ENCODE assay signal across 1 cellular context in the genomic region with DNA sequence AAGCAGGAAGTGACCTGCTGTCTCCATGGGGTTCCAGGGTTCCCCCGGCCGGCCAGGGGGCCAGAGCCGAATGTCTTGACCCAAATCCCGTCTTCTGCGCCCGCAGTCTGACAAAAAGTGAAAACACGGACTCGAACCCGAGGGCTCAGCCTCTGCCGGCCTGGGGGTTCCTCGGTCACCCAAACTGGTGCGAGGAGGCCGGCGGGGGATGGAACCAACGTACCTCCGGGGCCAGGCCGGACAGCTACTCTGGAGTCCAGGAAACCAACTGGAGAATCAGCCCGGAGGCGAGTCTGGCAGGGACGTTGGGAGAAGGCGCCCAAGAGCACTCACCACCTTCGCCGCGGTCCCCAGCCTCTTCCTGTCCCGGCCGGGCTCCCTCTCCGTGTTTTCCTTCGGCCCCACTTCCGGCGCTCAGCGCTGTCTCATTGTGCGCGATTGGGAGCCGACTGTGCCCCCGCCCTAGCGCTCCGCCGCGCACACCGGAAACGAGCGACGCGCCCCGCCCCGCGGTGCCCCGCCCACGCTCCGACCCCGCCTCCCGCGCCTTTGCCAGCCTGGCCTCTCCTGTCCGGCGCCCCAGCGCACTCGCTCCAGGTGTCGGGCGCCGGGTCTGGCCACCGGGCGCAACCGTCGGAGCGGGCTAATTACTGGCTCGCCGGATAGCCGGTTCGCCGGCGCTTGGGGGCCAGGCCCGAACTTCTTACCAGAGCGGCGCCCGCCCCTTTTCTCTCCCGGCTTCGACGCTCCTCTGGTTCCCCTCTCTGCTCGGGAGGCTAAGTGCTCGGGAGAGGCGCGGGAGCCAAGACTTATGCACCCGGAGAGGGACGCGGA.
TF ChIP-seq lines count a peak whose summit lies in the region.

A gene with protein sequence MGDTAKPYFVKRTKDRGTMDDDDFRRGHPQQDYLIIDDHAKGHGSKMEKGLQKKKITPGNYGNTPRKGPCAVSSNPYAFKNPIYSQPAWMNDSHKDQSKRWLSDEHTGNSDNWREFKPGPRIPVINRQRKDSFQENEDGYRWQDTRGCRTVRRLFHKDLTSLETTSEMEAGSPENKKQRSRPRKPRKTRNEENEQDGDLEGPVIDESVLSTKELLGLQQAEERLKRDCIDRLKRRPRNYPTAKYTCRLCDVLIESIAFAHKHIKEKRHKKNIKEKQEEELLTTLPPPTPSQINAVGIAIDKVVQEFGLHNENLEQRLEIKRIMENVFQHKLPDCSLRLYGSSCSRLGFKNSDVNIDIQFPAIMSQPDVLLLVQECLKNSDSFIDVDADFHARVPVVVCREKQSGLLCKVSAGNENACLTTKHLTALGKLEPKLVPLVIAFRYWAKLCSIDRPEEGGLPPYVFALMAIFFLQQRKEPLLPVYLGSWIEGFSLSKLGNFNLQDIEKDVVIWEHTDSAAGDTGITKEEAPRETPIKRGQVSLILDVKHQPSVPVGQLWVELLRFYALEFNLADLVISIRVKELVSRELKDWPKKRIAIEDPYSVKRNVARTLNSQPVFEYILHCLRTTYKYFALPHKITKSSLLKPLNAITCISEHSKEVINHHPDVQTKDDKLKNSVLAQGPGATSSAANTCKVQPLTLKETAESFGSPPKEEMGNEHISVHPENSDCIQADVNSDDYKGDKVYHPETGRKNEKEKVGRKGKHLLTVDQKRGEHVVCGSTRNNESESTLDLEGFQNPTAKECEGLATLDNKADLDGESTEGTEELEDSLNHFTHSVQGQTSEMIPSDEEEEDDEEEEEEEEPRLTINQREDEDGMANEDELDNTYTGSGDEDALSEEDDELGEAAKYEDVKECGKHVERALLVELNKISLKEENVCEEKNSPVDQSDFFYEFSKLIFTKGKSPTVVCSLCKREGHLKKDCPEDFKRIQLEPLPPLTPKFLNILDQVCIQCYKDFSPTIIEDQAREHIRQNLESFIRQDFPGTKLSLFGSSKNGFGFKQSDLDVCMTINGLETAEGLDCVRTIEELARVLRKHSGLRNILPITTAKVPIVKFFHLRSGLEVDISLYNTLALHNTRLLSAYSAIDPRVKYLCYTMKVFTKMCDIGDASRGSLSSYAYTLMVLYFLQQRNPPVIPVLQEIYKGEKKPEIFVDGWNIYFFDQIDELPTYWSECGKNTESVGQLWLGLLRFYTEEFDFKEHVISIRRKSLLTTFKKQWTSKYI (N-terminal part only) (minus strand): TSS at position 363 of the 834 bp plus-strand sequence. CDS start 1,211 bp downstream, outside the sequence.

TF ChIP-seq in GM12878, 131 proteins besides CTCF, POLR2A, EP300 and RAD21 (continued from another document and continues in another):
- peak; percentile 80 for TF ChIP-seq POLR2AphosphoS5 (IDR thresholded peaks at IDR 0.05; ENCODE audit: low read length)
- peak; percentile 76 for TF ChIP-seq LARP7 (IDR thresholded peaks at IDR 0.05)
- TF ChIP-seq HCFC1 (IDR thresholded peaks at IDR 0.05; ENCODE audit: low read length): peak; percentile 62
- TF ChIP-seq, protein P1, sequence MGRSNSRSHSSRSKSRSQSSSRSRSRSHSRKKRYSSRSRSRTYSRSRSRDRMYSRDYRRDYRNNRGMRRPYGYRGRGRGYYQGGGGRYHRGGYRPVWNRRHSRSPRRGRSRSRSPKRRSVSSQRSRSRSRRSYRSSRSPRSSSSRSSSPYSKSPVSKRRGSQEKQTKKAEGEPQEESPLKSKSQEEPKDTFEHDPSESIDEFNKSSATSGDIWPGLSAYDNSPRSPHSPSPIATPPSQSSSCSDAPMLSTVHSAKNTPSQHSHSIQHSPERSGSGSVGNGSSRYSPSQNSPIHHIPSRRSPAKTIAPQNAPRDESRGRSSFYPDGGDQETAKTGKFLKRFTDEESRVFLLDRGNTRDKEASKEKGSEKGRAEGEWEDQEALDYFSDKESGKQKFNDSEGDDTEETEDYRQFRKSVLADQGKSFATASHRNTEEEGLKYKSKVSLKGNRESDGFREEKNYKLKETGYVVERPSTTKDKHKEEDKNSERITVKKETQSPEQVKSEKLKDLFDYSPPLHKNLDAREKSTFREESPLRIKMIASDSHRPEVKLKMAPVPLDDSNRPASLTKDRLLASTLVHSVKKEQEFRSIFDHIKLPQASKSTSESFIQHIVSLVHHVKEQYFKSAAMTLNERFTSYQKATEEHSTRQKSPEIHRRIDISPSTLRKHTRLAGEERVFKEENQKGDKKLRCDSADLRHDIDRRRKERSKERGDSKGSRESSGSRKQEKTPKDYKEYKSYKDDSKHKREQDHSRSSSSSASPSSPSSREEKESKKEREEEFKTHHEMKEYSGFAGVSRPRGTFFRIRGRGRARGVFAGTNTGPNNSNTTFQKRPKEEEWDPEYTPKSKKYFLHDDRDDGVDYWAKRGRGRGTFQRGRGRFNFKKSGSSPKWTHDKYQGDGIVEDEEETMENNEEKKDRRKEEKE (IDR thresholded peaks at IDR 0.05): no peak
- TF ChIP-seq ZZZ3 (IDR thresholded peaks at IDR 0.05; ENCODE audit: control insufficient read depth, insufficient read length, low read depth): no peak
- TF ChIP-seq, protein P2, sequence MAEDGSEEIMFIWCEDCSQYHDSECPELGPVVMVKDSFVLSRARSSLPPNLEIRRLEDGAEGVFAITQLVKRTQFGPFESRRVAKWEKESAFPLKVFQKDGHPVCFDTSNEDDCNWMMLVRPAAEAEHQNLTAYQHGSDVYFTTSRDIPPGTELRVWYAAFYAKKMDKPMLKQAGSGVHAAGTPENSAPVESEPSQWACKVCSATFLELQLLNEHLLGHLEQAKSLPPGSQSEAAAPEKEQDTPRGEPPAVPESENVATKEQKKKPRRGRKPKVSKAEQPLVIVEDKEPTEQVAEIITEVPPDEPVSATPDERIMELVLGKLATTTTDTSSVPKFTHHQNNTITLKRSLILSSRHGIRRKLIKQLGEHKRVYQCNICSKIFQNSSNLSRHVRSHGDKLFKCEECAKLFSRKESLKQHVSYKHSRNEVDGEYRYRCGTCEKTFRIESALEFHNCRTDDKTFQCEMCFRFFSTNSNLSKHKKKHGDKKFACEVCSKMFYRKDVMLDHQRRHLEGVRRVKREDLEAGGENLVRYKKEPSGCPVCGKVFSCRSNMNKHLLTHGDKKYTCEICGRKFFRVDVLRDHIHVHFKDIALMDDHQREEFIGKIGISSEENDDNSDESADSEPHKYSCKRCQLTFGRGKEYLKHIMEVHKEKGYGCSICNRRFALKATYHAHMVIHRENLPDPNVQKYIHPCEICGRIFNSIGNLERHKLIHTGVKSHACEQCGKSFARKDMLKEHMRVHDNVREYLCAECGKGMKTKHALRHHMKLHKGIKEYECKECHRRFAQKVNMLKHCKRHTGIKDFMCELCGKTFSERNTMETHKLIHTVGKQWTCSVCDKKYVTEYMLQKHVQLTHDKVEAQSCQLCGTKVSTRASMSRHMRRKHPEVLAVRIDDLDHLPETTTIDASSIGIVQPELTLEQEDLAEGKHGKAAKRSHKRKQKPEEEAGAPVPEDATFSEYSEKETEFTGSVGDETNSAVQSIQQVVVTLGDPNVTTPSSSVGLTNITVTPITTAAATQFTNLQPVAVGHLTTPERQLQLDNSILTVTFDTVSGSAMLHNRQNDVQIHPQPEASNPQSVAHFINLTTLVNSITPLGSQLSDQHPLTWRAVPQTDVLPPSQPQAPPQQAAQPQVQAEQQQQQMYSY (CRISPR knock-in tag; IDR thresholded peaks at IDR 0.05): no peak
- TF ChIP-seq, protein P3, sequence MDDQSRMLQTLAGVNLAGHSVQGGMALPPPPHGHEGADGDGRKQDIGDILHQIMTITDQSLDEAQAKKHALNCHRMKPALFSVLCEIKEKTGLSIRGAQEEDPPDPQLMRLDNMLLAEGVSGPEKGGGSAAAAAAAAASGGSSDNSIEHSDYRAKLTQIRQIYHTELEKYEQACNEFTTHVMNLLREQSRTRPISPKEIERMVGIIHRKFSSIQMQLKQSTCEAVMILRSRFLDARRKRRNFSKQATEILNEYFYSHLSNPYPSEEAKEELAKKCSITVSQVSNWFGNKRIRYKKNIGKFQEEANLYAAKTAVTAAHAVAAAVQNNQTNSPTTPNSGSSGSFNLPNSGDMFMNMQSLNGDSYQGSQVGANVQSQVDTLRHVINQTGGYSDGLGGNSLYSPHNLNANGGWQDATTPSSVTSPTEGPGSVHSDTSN (IDR thresholded peaks at IDR 0.05; ENCODE audit: insufficient replicate concordance, low read depth, low read length): no peak
- TF ChIP-seq SREBF2 (IDR thresholded peaks at IDR 0.05; ENCODE audit: low read length): no peak; the same call in 1 of the 2 replicates
- TF ChIP-seq HDAC2 (IDR thresholded peaks at IDR 0.05): 0 out of 2 replicates have a peak, but pooled peaks have one; percentile 11
- TF ChIP-seq, protein P4, sequence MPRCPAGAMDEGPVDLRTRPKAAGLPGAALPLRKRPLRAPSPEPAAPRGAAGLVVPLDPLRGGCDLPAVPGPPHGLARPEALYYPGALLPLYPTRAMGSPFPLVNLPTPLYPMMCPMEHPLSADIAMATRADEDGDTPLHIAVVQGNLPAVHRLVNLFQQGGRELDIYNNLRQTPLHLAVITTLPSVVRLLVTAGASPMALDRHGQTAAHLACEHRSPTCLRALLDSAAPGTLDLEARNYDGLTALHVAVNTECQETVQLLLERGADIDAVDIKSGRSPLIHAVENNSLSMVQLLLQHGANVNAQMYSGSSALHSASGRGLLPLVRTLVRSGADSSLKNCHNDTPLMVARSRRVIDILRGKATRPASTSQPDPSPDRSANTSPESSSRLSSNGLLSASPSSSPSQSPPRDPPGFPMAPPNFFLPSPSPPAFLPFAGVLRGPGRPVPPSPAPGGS (IDR thresholded peaks at IDR 0.05; ENCODE audit: borderline replicate concordance, insufficient read depth, low read depth, low read length, poor library complexity, severe bottlenecking): no peak
- TF ChIP-seq, protein P5, sequence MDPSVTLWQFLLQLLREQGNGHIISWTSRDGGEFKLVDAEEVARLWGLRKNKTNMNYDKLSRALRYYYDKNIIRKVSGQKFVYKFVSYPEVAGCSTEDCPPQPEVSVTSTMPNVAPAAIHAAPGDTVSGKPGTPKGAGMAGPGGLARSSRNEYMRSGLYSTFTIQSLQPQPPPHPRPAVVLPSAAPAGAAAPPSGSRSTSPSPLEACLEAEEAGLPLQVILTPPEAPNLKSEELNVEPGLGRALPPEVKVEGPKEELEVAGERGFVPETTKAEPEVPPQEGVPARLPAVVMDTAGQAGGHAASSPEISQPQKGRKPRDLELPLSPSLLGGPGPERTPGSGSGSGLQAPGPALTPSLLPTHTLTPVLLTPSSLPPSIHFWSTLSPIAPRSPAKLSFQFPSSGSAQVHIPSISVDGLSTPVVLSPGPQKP (IDR thresholded peaks at IDR 0.05; ENCODE audit: low read depth, low read length): peak; percentile 99
- TF ChIP-seq NFYA (IDR thresholded peaks at IDR 0.05; ENCODE audit: borderline replicate concordance, low read depth, low read length): no peak
- TF ChIP-seq, protein P6, sequence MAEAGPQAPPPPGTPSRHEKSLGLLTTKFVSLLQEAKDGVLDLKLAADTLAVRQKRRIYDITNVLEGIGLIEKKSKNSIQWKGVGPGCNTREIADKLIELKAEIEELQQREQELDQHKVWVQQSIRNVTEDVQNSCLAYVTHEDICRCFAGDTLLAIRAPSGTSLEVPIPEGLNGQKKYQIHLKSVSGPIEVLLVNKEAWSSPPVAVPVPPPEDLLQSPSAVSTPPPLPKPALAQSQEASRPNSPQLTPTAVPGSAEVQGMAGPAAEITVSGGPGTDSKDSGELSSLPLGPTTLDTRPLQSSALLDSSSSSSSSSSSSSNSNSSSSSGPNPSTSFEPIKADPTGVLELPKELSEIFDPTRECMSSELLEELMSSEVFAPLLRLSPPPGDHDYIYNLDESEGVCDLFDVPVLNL (IDR thresholded peaks at IDR 0.05; ENCODE audit: low read depth, low read length): no peak
- TF ChIP-seq, protein P7, sequence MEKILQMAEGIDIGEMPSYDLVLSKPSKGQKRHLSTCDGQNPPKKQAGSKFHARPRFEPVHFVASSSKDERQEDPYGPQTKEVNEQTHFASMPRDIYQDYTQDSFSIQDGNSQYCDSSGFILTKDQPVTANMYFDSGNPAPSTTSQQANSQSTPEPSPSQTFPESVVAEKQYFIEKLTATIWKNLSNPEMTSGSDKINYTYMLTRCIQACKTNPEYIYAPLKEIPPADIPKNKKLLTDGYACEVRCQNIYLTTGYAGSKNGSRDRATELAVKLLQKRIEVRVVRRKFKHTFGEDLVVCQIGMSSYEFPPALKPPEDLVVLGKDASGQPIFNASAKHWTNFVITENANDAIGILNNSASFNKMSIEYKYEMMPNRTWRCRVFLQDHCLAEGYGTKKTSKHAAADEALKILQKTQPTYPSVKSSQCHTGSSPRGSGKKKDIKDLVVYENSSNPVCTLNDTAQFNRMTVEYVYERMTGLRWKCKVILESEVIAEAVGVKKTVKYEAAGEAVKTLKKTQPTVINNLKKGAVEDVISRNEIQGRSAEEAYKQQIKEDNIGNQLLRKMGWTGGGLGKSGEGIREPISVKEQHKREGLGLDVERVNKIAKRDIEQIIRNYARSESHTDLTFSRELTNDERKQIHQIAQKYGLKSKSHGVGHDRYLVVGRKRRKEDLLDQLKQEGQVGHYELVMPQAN (conservative IDR thresholded peaks at IDR 0.05): peak; percentile 37; the same call in 1 of the 2 replicates
- no peak; the same call in 1 of the 2 replicates for TF ChIP-seq SMAD5 (IDR thresholded peaks at IDR 0.05; ENCODE audit: low read depth)
- TF ChIP-seq, protein P8, sequence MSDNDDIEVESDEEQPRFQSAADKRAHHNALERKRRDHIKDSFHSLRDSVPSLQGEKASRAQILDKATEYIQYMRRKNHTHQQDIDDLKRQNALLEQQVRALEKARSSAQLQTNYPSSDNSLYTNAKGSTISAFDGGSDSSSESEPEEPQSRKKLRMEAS (IDR thresholded peaks at IDR 0.05; ENCODE audit: low read depth, low read length): no peak
- TF ChIP-seq, protein P9, sequence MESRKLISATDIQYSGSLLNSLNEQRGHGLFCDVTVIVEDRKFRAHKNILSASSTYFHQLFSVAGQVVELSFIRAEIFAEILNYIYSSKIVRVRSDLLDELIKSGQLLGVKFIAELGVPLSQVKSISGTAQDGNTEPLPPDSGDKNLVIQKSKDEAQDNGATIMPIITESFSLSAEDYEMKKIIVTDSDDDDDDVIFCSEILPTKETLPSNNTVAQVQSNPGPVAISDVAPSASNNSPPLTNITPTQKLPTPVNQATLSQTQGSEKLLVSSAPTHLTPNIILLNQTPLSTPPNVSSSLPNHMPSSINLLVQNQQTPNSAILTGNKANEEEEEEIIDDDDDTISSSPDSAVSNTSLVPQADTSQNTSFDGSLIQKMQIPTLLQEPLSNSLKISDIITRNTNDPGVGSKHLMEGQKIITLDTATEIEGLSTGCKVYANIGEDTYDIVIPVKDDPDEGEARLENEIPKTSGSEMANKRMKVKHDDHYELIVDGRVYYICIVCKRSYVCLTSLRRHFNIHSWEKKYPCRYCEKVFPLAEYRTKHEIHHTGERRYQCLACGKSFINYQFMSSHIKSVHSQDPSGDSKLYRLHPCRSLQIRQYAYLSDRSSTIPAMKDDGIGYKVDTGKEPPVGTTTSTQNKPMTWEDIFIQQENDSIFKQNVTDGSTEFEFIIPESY (IDR thresholded peaks at IDR 0.05): no peak
- TF ChIP-seq BRCA1 (IDR thresholded peaks at IDR 0.05; ENCODE audit: low read depth, low read length): no peak
- TF ChIP-seq, protein P10, sequence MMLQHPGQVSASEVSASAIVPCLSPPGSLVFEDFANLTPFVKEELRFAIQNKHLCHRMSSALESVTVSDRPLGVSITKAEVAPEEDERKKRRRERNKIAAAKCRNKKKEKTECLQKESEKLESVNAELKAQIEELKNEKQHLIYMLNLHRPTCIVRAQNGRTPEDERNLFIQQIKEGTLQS (IDR thresholded peaks at IDR 0.05; ENCODE audit: borderline replicate concordance, extremely low read depth, low read depth, low read length): no peak
- TF ChIP-seq ESRRA (IDR thresholded peaks at IDR 0.05; ENCODE audit: low read length): peak; percentile 80; the same call in 1 of the 2 replicates
